ENCODE assay signal across 2 cellular contexts in genomic region chr17:81010935-81011334, GRCh38.
A peak's percentile ranks its signal among the peaks of the same experiment; 100 is the strongest.
TF ChIP-seq lines count a peak whose summit lies in the region.

No MANE protein-coding gene starts in this region.

TF ChIP-seq in liver, 16 proteins besides CTCF, POLR2A, EP300 and RAD21 (continued from another document):
- TF ChIP-seq HNF4A (conservative IDR thresholded peaks at IDR 0.05) (peak; percentile 11 to 45), FOXA2 (IDR thresholded peaks at IDR 0.05) (peak; percentile 57), EGR1 (IDR thresholded peaks at IDR 0.05; ENCODE audit: low read depth in 2 of 2) (no peak), JUND (IDR thresholded peaks at IDR 0.05) (no peak), RXRA (IDR thresholded peaks at IDR 0.05) (peak; percentile 66 to 79), SP1 (IDR thresholded peaks at IDR 0.05) (peak; percentile 82), FOXA1 (IDR thresholded peaks at IDR 0.05) (no peak), ZBTB33 (IDR thresholded peaks at IDR 0.05) (no peak), TAF1 (conservative IDR thresholded peaks at IDR 0.05) (no peak)
- TF ChIP-seq, protein P1, sequence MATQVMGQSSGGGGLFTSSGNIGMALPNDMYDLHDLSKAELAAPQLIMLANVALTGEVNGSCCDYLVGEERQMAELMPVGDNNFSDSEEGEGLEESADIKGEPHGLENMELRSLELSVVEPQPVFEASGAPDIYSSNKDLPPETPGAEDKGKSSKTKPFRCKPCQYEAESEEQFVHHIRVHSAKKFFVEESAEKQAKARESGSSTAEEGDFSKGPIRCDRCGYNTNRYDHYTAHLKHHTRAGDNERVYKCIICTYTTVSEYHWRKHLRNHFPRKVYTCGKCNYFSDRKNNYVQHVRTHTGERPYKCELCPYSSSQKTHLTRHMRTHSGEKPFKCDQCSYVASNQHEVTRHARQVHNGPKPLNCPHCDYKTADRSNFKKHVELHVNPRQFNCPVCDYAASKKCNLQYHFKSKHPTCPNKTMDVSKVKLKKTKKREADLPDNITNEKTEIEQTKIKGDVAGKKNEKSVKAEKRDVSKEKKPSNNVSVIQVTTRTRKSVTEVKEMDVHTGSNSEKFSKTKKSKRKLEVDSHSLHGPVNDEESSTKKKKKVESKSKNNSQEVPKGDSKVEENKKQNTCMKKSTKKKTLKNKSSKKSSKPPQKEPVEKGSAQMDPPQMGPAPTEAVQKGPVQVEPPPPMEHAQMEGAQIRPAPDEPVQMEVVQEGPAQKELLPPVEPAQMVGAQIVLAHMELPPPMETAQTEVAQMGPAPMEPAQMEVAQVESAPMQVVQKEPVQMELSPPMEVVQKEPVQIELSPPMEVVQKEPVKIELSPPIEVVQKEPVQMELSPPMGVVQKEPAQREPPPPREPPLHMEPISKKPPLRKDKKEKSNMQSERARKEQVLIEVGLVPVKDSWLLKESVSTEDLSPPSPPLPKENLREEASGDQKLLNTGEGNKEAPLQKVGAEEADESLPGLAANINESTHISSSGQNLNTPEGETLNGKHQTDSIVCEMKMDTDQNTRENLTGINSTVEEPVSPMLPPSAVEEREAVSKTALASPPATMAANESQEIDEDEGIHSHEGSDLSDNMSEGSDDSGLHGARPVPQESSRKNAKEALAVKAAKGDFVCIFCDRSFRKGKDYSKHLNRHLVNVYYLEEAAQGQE (IDR thresholded peaks at IDR 0.05), result peak; percentile 29

TF ChIP-seq in GM23338, 12 proteins besides CTCF, POLR2A, EP300 and RAD21 (continued from another document):
- TF ChIP-seq POLR2AphosphoS5 (IDR thresholded peaks at IDR 0.05; ENCODE audit: low read depth), result no peak
- TF ChIP-seq CREB1 (CRISPR knock-in tag; IDR thresholded peaks at IDR 0.05; ENCODE audit: low read depth), result no peak
- no peak for TF ChIP-seq NANOG (IDR thresholded peaks at IDR 0.05; ENCODE audit: borderline replicate concordance)
- no peak for TF ChIP-seq EZH2 (IDR thresholded peaks at IDR 0.05; ENCODE audit: low read depth, unreplicated experiment)
- no peak for TF ChIP-seq EZH2phosphoT487 (IDR thresholded peaks at IDR 0.05; ENCODE audit: unreplicated experiment)
- no peak for TF ChIP-seq JUNB (IDR thresholded peaks at IDR 0.05; ENCODE audit: unreplicated experiment)
- TF ChIP-seq ZNF114 (CRISPR knock-in tag; IDR thresholded peaks at IDR 0.05), result no peak
- no peak for TF ChIP-seq STAT1 (IDR thresholded peaks at IDR 0.05; ENCODE audit: unreplicated experiment)
- TF ChIP-seq, protein P1 (IDR thresholded peaks at IDR 0.05; ENCODE audit: unreplicated experiment), result no peak
- TF ChIP-seq ZNF462 (CRISPR knock-in tag; IDR thresholded peaks at IDR 0.05), result no peak
- no peak for TF ChIP-seq ETS1 (IDR thresholded peaks at IDR 0.05)
